Comparison of ENCODE assay signal across 15 cellular contexts in genomic region chr22:23728108-23728507, GRCh38. TPM values are rescaled to one million over a fixed set of nuclear protein-coding genes. Genes with fewer than 3 reads are reported as not detected.
"Had no signal": no experiment of that assay in that cellular context is flagged by ENCODE, and none has a peak within 500 bp of the region (broad histone marks: within the 10 kb centered on the region; RNA-seq: fewer than 3 reads in every experiment).

No MANE protein-coding gene starts in this region.

RNA-seq across cellular contexts. Expression of gene VPREB3, which starts 26.1 kb away (rescaled TPM):
- total RNA-seq: activated CD4-positive, alpha-beta T cell treated with anti-CD3 and anti-CD28 coated beads, Interleukin-2, amount 10 ng/mL, durations not matched to agents 7 days and 5 days; activated CD8-positive, alpha-beta T cell treated with anti-CD3 and anti-CD28 coated beads, Interleukin-2, amount 10 ng/mL, durations not matched to agents 7 days and 5 days; activated naive CD8-positive, alpha-beta T cell treated with anti-CD3 and anti-CD28 coated beads, Interleukin-2, amount 10 ng/mL, durations not matched to agents 7 days and 5 days; activated T-helper 2 cell treated with anti-CD3 and anti-CD28 coated beads, Interferon-gamma antibody, Interleukin-2, Interleukin-4, amounts not matched to agents 10 μg/mL and 5 μg/mL and 100 μg/mL, durations not matched to agents 14 hours and 24 hours and 36 hours; ascending aorta; chondrocyte; M059J; NCI-H460 had no signal
- polyA plus RNA-seq: SK-N-SH had no signal

RNA-seq across cellular contexts. Expression of gene C22orf15, which starts 34.7 kb away (rescaled TPM):
- total RNA-seq: ascending aorta, cardiac muscle cell, chondrocyte, K562, M059J, NCI-H460, PC-9, Right ventricle myocardium superior, SJCRH30 had no signal

RNA-seq across cellular contexts. Expression of gene RGL4, which starts 37.3 kb away (rescaled TPM):
- total RNA-seq: ascending aorta, cardiac muscle cell, chondrocyte, K562, M059J, PC-9, Right ventricle myocardium superior, SJCRH30, WTC11 had no signal
- polyA plus RNA-seq: K562, SK-N-SH had no signal
